13 cellular contexts compared by ENCODE assay signal in genomic region chr5:173233347-173234128, GRCh38. TPM values are rescaled to one million over a fixed set of nuclear protein-coding genes. Genes with fewer than 3 reads are reported as not detected.
DNase-seq lines count a peak whose midpoint lies in the region; ATAC-seq and TF ChIP-seq lines count a peak whose summit lies in the region.
"Had no signal": no experiment of that assay in that cellular context is flagged by ENCODE, and none has a peak within 500 bp of the region (broad histone marks: within the 10 kb centered on the region; RNA-seq: fewer than 3 reads in every experiment).

No MANE protein-coding gene starts in this region.

- H2AFZ ChIP-seq in PC-3 (ENCODE audit: low read length) (no peak overlapping the region), osteoblast (ENCODE audit: low read length) (no peak overlapping the region)

- no peak overlapping the region for H3K4me3 Mint-ChIP-seq in activated CD4-positive, alpha-beta T cell treated with anti-CD3 and anti-CD28 coated beads, Interleukin-2, amount 10 ng/mL, durations not matched to agents 24 days and 14 days

- CTCF ChIA-PET in PC-3 (lab: Charles Lee), result no interaction called here

- peak overlapping the region; percentile 65 for H3K27ac Mint-ChIP-seq in activated CD4-positive, alpha-beta T cell treated with anti-CD3 and anti-CD28 coated beads, Interleukin-2, amount 10 ng/mL, durations not matched to agents 24 days and 14 days

- H3K4me3 ChIP-seq in PC-3 (ENCODE audit: low read length) (no peak overlapping the region), osteoblast (ENCODE audit: insufficient read depth, low read length) (no peak overlapping the region)

- H3K4me1 ChIP-seq in PC-3 (ENCODE audit: insufficient read depth, low read length), result no peaks in the 10 kb centered on the region
- H3K4me1 ChIP-seq in osteoblast (ENCODE audit: insufficient read depth, low read length), result no peaks in the 10 kb centered on the region

- H4K20me1 ChIP-seq in PC-3 (ENCODE audit: low read length) (no peaks in the 10 kb centered on the region), osteoblast (ENCODE audit: insufficient read depth, low read length) (no peaks in the 10 kb centered on the region)

- H3K9ac ChIP-seq in PC-3 (ENCODE audit: low read length), result no peak overlapping the region

- peaks cover 1% of the 10 kb centered on the region for H3K36me3 Mint-ChIP-seq in activated CD4-positive, alpha-beta T cell treated with anti-CD3 and anti-CD28 coated beads, Interleukin-2, amount 10 ng/mL, durations not matched to agents 24 days and 14 days (ENCODE audit: low read depth)

- H3K27me3 ChIP-seq in PC-3 (ENCODE audit: low read length) (peaks cover 23% of the 10 kb centered on the region), osteoblast (ENCODE audit: insufficient read depth, low read length) (peaks cover 99% of the 10 kb centered on the region)

- peaks cover 87% of the 10 kb centered on the region for H3K27me3 Mint-ChIP-seq in activated CD4-positive, alpha-beta T cell treated with anti-CD3 and anti-CD28 coated beads, Interleukin-2, amount 10 ng/mL, durations not matched to agents 24 days and 14 days

- H3F3A ChIP-seq in PC-3 (ENCODE audit: low read length, unreplicated experiment), result no peaks in the 10 kb centered on the region

- POLR2A ChIA-PET in PC-3 (lab: Charles Lee; ENCODE audit: unreplicated experiment), result no interaction called here

- intact Hi-C loops in activated CD4-positive, alpha-beta T cell treated with anti-CD3 and anti-CD28 coated beads, Interleukin-2, amount 10 ng/mL, durations not matched to agents 24 days and 14 days (cut with micrococcal nuclease), result loop anchor here (1.0 kb wide), 1 partner anchor 11 kb away; no protein-coding TSS in a partner anchor
- intact Hi-C loops in PC-3 (cut with micrococcal nuclease), result no loop called here
- intact Hi-C loops in left ventricle myocardium superior (cut with micrococcal nuclease), result no loop called here

- ATAC-seq in PC-3, result no peak
- no peak for ATAC-seq in left ventricle myocardium superior
- no peak for ATAC-seq in HG02938 (IDR thresholded peaks at IDR 0.05; ENCODE audit: unreplicated experiment)

- H3K9me3 Mint-ChIP-seq in activated CD4-positive, alpha-beta T cell treated with anti-CD3 and anti-CD28 coated beads, Interleukin-2, amount 10 ng/mL, durations not matched to agents 24 days and 14 days, result no peaks in the 10 kb centered on the region

- no peak for TF ChIP-seq CTCF in PC-3 (conservative IDR thresholded peaks at IDR 0.05; ENCODE audit: low read depth, low read length)
- TF ChIP-seq CTCF in osteoblast (IDR thresholded peaks at IDR 0.05; ENCODE audit: extremely low read depth, low read depth, low read length), result no peak

- H3K36me3 ChIP-seq in PC-3 (ENCODE audit: low read depth, low read length) (no peaks in the 10 kb centered on the region), osteoblast (ENCODE audit: insufficient read depth, low read length) (no peaks in the 10 kb centered on the region)

- no peaks in the 10 kb centered on the region for H3K79me2 ChIP-seq in PC-3 (ENCODE audit: low read length)
- no peaks in the 10 kb centered on the region for H3K79me2 ChIP-seq in osteoblast (ENCODE audit: insufficient read depth, low read length)

- no peak for DNase-seq in activated CD4-positive, alpha-beta T cell treated with anti-CD3 and anti-CD28 coated beads, Interleukin-2, amount 10 ng/mL, durations not matched to agents 24 days and 14 days
- no peak for DNase-seq in activated CD4-positive, alpha-beta T cell treated with anti-CD3 and anti-CD28 coated beads for 1 hour
- no peak for DNase-seq in PC-3
- DNase-seq in left ventricle myocardium superior, result peak; percentile 38
- DNase-seq in retina, result peak; percentile 48
- DNase-seq in osteoblast (ENCODE audit: insufficient read length, low spot score, missing footprints), result no peak
- DNase-seq in SHP77 (lab: John Stamatoyannopoulos, UW), result no peak
- DNase-seq: activated effector memory CD4-positive, alpha-beta T cell treated with Interleukin-2 at 50 U/mL for 16 hours; nucleus accumbens; stimulated activated CD4-positive, alpha-beta T cell treated with anti-CD3 and anti-CD28 coated beads, Interleukin-2, amount 100 ng/mL, for 48 hours had no signal

- H3K27ac ChIP-seq in PC-3 (ENCODE audit: low read length) (no peak overlapping the region), osteoblast (ENCODE audit: low read depth, low read length) (no peak overlapping the region)

- H3K4me2 ChIP-seq in PC-3 (ENCODE audit: low read length) (0 out of 2 replicates have a peak overlapping the region, but pooled peaks have one; percentile 16), osteoblast (ENCODE audit: insufficient read depth, low read length) (no peak overlapping the region)

- H3K9me3 ChIP-seq in PC-3 (ENCODE audit: low read length) (no peaks in the 10 kb centered on the region), osteoblast (ENCODE audit: low read depth, low read length) (no peaks in the 10 kb centered on the region)

- H3K9me2 ChIP-seq in PC-3 (replicated peaks; ENCODE audit: low read length), result no peaks in the 10 kb centered on the region

- no TSS peak for BruUV-seq in PC-3 (replicated peaks; lab: Mats Ljungman, UMichigan)

- peaks cover 14% of the 10 kb centered on the region for H3K4me1 Mint-ChIP-seq in activated CD4-positive, alpha-beta T cell treated with anti-CD3 and anti-CD28 coated beads, Interleukin-2, amount 10 ng/mL, durations not matched to agents 24 days and 14 days

RNA-seq across cellular contexts. Expression of gene NKX2-5, which starts 1.5 kb away (rescaled TPM):
- total RNA-seq in activated CD4-positive, alpha-beta T cell treated with anti-CD3 and anti-CD28 coated beads, Interleukin-2, amount 10 ng/mL, durations not matched to agents 24 days and 14 days, result not detected in 2 replicates
- total RNA-seq in PC-3 (2014; rRNA removed) (not detected in 2 replicates), left ventricle myocardium superior (285 TPM), osteoblast (under 0.01 TPM in 1 of 2 replicates, not detected in the other)
- total RNA-seq: cerebellum, subcutaneous adipose tissue had no signal

Comparison
In these comparisons a context has a peak if more than half of its experiments do, and no peak if none do; other contexts are left out.
1. DNase-seq: peak in left ventricle myocardium superior (single experiment) and retina (single experiment); none in activated CD4-positive, alpha-beta T cell treated with anti-CD3 and anti-CD28 coated beads, Interleukin-2, amount 10 ng/mL, durations not matched to agents 24 days and 14 days (single experiment), activated CD4-positive, alpha-beta T cell treated with anti-CD3 and anti-CD28 coated beads for 1 hour (single experiment), PC-3 (single experiment), osteoblast (single experiment) and SHP77 (0 of 2).
2. RNA of gene NKX2-5, which starts 1.5 kb away (total RNA-seq): 285 TPM in left ventricle myocardium superior (single experiment); not detected in activated CD4-positive, alpha-beta T cell treated with anti-CD3 and anti-CD28 coated beads, Interleukin-2, amount 10 ng/mL, durations not matched to agents 24 days and 14 days, not detected in PC-3 and under 0.01 TPM in osteoblast; every median in the first group is over 100 times any median in the second.